ENCODE assay signal across 8 cellular contexts in the genomic region with DNA sequence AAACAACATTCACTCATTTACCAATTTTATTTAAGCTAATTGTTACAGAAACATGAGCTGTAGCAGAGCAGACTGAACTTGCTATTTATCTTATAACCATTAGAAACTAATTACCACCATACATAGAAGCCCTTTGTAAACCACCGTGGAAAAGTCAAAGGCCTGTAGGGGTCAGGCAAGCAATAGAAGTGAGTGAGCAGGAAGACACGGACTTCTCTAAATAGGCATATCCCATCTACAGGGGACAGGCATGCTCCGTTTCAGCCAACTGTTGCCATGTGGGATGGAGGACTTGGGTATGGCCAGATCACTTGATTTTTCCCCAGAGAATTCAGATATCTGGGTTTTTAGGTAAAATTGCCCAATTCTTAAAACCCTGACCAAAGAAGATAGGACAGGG. TPM values are rescaled to one million over a fixed set of nuclear protein-coding genes. Genes with fewer than 3 reads are reported as not detected.
A peak's percentile ranks its signal among the peaks of the same experiment; 100 is the strongest.
DNase-seq lines count a peak whose midpoint lies in the region; ATAC-seq, FAIRE-seq and TF ChIP-seq lines count a peak whose summit lies in the region.
"Had no signal": no experiment of that assay in that cellular context is flagged by ENCODE, and none has a peak within 500 bp of the region (broad histone marks: within the 10 kb centered on the region; RNA-seq: fewer than 3 reads in every experiment).

No MANE protein-coding gene starts in this region.

- peaks cover 2% of the 10 kb centered on the region for H3K4me1 Mint-ChIP-seq in CD8-positive, alpha-beta T cell (ENCODE audit: low read depth)
- no peaks in the 10 kb centered on the region for H3K4me1 Mint-ChIP-seq in CD4-positive, alpha-beta T cell (ENCODE audit: low read depth)

- H3K79me1 ChIP-seq in H1 (ENCODE audit: low read depth, low read length) = no peaks in the 10 kb centered on the region

- intact Hi-C loops in pancreas (cut with DNase I) = loop anchor here in 1 of 3 donors (10.0 kb wide), 1 partner anchor 643 kb away; no protein-coding TSS in a partner anchor
- intact Hi-C loops in CD8-positive, alpha-beta T cell (cut with DNase I, micrococcal nuclease) = loop anchor here in 1 of 2 experiments (5.0 to 10.0 kb wide), 3 partner anchors 935 to 1573 kb away; no protein-coding TSS in a partner anchor
- intact Hi-C loops in CD4-positive, alpha-beta T cell (cut with DNase I, micrococcal nuclease) = loop anchor here in 1 of 2 experiments (5.0 to 10.0 kb wide), 2 partner anchors 935 to 1563 kb away; no protein-coding TSS in a partner anchor

- no peaks in the 10 kb centered on the region for H3K79me2 ChIP-seq in H1 (ENCODE audit: control insufficient read depth in 1 of 2, insufficient read depth in 2 of 2, low read length in 2 of 2)

- H3K27me3 ChIP-seq in H1 (replicated peaks in 1 of 4; ENCODE audit: control insufficient read depth in 3 of 4, extremely low read depth in 1 of 4, insufficient read depth in 3 of 4, low read length in 3 of 4) = no peaks in the 10 kb centered on the region
- no peaks in the 10 kb centered on the region for H3K27me3 ChIP-seq in pancreas
- H3K27me3 ChIP-seq in CD8-positive, alpha-beta T cell (ENCODE audit: insufficient read depth, low read length) = no peaks in the 10 kb centered on the region
- peaks cover 5% of the 10 kb centered on the region for H3K27me3 ChIP-seq in CD4-positive, alpha-beta T cell (ENCODE audit: control insufficient read depth, insufficient read depth, low read length)

- H2AFZ ChIP-seq in H1 (ENCODE audit: low read length) = no peak overlapping the region

- no peak overlapping the region for H3K27ac Mint-ChIP-seq in CD8-positive, alpha-beta T cell
- H3K27ac Mint-ChIP-seq in CD4-positive, alpha-beta T cell = no peak overlapping the region

- H4K20me1 ChIP-seq in H1 (replicated peaks in 1 of 2; ENCODE audit: control insufficient read depth in 1 of 2, insufficient read depth in 2 of 2, low read length in 2 of 2) = no peaks in the 10 kb centered on the region

- H2BK120ac ChIP-seq in H1 (replicated peaks; ENCODE audit: low read depth, low read length) = no peak overlapping the region

- H3K4me1 ChIP-seq in H1 (replicated peaks in 1 of 4; ENCODE audit: control insufficient read depth in 3 of 4, insufficient read depth in 4 of 4, low read length in 3 of 4) (no peaks in the 10 kb centered on the region), pancreas (peaks cover 7 to 8% (median 8%) of the 10 kb centered on the region in 3 donors)
- H3K4me1 ChIP-seq in CD8-positive, alpha-beta T cell (ENCODE audit: insufficient read depth, low read length) = no peaks in the 10 kb centered on the region

- TF ChIP-seq EP300 in H1 (IDR thresholded peaks at IDR 0.05; ENCODE audit: borderline replicate concordance in 1 of 2, low read depth in 2 of 2, low read length in 2 of 2) = no peak

- H3K9ac ChIP-seq in H1 (replicated peaks in 1 of 4; ENCODE audit: extremely low read depth in 1 of 4, low read depth in 3 of 4, low read length in 3 of 4) = no peak overlapping the region

- H3K36me3 ChIP-seq in H1 (ENCODE audit: control insufficient read depth in 2 of 4, insufficient read depth in 4 of 4, low read length in 3 of 4) (no peaks in the 10 kb centered on the region), pancreas (no peaks in the 10 kb centered on the region)
- H3K36me3 ChIP-seq in CD8-positive, alpha-beta T cell (ENCODE audit: insufficient read depth, low read length) = no peaks in the 10 kb centered on the region

- H3K23ac ChIP-seq in H1 (ENCODE audit: insufficient read length) = no peak overlapping the region

- H2BK20ac ChIP-seq in H1 (ENCODE audit: low read length) = no peak overlapping the region

- no peak overlapping the region for H3K4ac ChIP-seq in H1 (replicated peaks; ENCODE audit: insufficient read length, low read depth, low read length)

- CTCF ChIA-PET in H1 (lab: Charles Lee; ENCODE audit: partially characterized antibody) = interaction anchor here (0.6 to 4.8 kb wide), 15 partner anchors 10 to 1116 kb away, joined by 3 to 28 read pairs (median 3); no protein-coding TSS in a partner anchor
- CTCF ChIA-PET in CD8-positive, alpha-beta T cell (lab: Charles Lee) = interaction anchor here (1.1 to 4.3 kb wide), 4 partner anchors 8 to 637 kb away, joined by 3 to 71 read pairs (median 6); no protein-coding TSS in a partner anchor
- CTCF ChIA-PET in CD4-positive, alpha-beta T cell (lab: Charles Lee) = no interaction called here

- H3K56ac ChIP-seq in H1 (replicated peaks; ENCODE audit: insufficient read length, low read depth, low read length) = no peak overlapping the region

- no peak overlapping the region for H3K4me3 Mint-ChIP-seq in CD8-positive, alpha-beta T cell
- no peak overlapping the region for H3K4me3 Mint-ChIP-seq in CD4-positive, alpha-beta T cell

- H3K9me3 ChIP-seq in H1 (ENCODE audit: insufficient read depth in 2 of 2, low read depth in 1 of 2, low read length in 1 of 2) (no peaks in the 10 kb centered on the region), pancreas (no peaks in the 10 kb centered on the region)
- no peaks in the 10 kb centered on the region for H3K9me3 ChIP-seq in CD8-positive, alpha-beta T cell (ENCODE audit: low read length)
- no peaks in the 10 kb centered on the region for H3K9me3 ChIP-seq in CD4-positive, alpha-beta T cell (ENCODE audit: control insufficient read depth, low read length)

- no peaks in the 10 kb centered on the region for H3K23me2 ChIP-seq in H1 (ENCODE audit: low read depth, low read length)

- peak; percentile 80 to 88 for TF ChIP-seq RAD21 in H1 (IDR thresholded peaks at IDR 0.05 in 1 of 2, conservative IDR thresholded peaks at IDR 0.05 in 1 of 2; ENCODE audit: low read depth in 2 of 2, low read length in 2 of 2)

- no peak overlapping the region for H2BK12ac ChIP-seq in H1 (ENCODE audit: low read depth, low read length)

- POLR2A ChIA-PET in H1 (lab: Charles Lee; ENCODE audit: partially characterized antibody) = no interaction called here
- POLR2A ChIA-PET in CD8-positive, alpha-beta T cell (lab: Charles Lee) = no interaction called here
- POLR2A ChIA-PET in CD4-positive, alpha-beta T cell (lab: Charles Lee) = no interaction called here

- peak; percentile 48 for FAIRE-seq in GM12892 (lab: Jason Lieb, UNC)
- peak; percentile 87 for FAIRE-seq in H1 (lab: Jason Lieb, UNC)
- no peak for FAIRE-seq in pancreas (lab: Jason Lieb, UNC)

- H3K4me3 ChIP-seq in H1 (ENCODE audit: extremely low read depth in 1 of 4, insufficient read depth in 2 of 4, low read depth in 3 of 4, low read length in 4 of 4) (no peak overlapping the region), pancreas (no peak overlapping the region)
- no peak overlapping the region for H3K4me3 ChIP-seq in CD8-positive, alpha-beta T cell (ENCODE audit: low read depth, low read length)

- H4K8ac ChIP-seq in H1 (ENCODE audit: extremely low read depth, insufficient read depth, low read length) = no peak overlapping the region

- TF ChIP-seq CTCF in H1 (IDR thresholded peaks at IDR 0.05; ENCODE audit: control extremely low read depth in 1 of 3, insufficient read depth in 1 of 3, low read depth in 1 of 3, low read length in 3 of 3) (peak; percentile 9 to 76 (median 66)), pancreas (IDR thresholded peaks at IDR 0.05) (no peak)
- TF ChIP-seq CTCF in CD8-positive, alpha-beta T cell (IDR thresholded peaks at IDR 0.05) = no peak
- TF ChIP-seq CTCF in CD4-positive, alpha-beta T cell (IDR thresholded peaks at IDR 0.05) = no peak

- no peak overlapping the region for H3K4me2 ChIP-seq in H1 (ENCODE audit: insufficient read depth in 1 of 2, low read depth in 2 of 2, low read length in 2 of 2)

- no peak overlapping the region for H2BK15ac ChIP-seq in H1 (ENCODE audit: low read length)

- no peak for DNase-seq in GM12892 (ENCODE audit: insufficient read length)
- peak; percentile 29 for DNase-seq in NAMALWA (ENCODE audit: low spot score)
- DNase-seq in H1 (ENCODE audit: low read depth in 1 of 2, low spot score in 2 of 2) = no peak
- no peak for DNase-seq in pancreas
- DNase-seq in CD8-positive, alpha-beta T cell = no peak
- DNase-seq in CD4-positive, alpha-beta T cell = no peak
- no peak for DNase-seq in activated gamma-delta T cell treated with Interleukin-2 at 50 U/mL for 16 hours
- DNase-seq: stimulated activated CD4-positive, alpha-beta T cell treated with anti-CD3 and anti-CD28 coated beads, Interleukin-4, amount 100 ng/mL, for 1 hour had no signal

- H3K27ac ChIP-seq in H1 (ENCODE audit: low read depth, low read length) (no peak overlapping the region), pancreas (no peak overlapping the region)
- no peak overlapping the region for H3K27ac ChIP-seq in CD8-positive, alpha-beta T cell (ENCODE audit: low read depth, low read length)
- no peak overlapping the region for H3K27ac ChIP-seq in CD4-positive, alpha-beta T cell (ENCODE audit: low read depth, low read length)

- no peaks in the 10 kb centered on the region for H3K36me3 Mint-ChIP-seq in CD8-positive, alpha-beta T cell
- no peaks in the 10 kb centered on the region for H3K36me3 Mint-ChIP-seq in CD4-positive, alpha-beta T cell (ENCODE audit: low read depth)

- WGBS in H1 (ENCODE audit: extremely low coverage in 1 of 2, insufficient coverage in 1 of 2, insufficient read length in 1 of 2, insufficient replicate concordance in 2 of 2, low coverage in 1 of 2, low lambda C conversion rate in 2 of 2, missing lambda C conversion rate in 1 of 2), 2 experiments = 53% methylated on average over 3 of the region's 3 CpGs; no CpG with 5 or more reads in 1 of the 2 experiments
- WGBS in pancreas, 2 donors = 34% methylated on average over 3 of the region's 3 CpGs

- H2AK5ac ChIP-seq in H1 (ENCODE audit: low read depth, low read length) = no peak overlapping the region

- H4K91ac ChIP-seq in H1 (replicated peaks; ENCODE audit: insufficient read length, low read length) = no peak overlapping the region

- H4K5ac ChIP-seq in H1 (ENCODE audit: insufficient read length, low read depth, low read length) = no peak overlapping the region

- H3K14ac ChIP-seq in H1 (ENCODE audit: insufficient read length) = no peak overlapping the region

- H3K27me3 Mint-ChIP-seq in CD8-positive, alpha-beta T cell (ENCODE audit: low read depth) = peaks cover 5% of the 10 kb centered on the region
- H3K27me3 Mint-ChIP-seq in CD4-positive, alpha-beta T cell = peaks cover 12% of the 10 kb centered on the region

- TF ChIP-seq POLR2A in GM12892 (IDR thresholded peaks at IDR 0.05; ENCODE audit: low read depth, low read length) (no peak), H1 (IDR thresholded peaks at IDR 0.05; ENCODE audit: control extremely low read depth in 1 of 2, low read depth in 2 of 2, low read length in 2 of 2) (no peak)

- H3K9me3 Mint-ChIP-seq in CD8-positive, alpha-beta T cell = no peaks in the 10 kb centered on the region
- H3K9me3 Mint-ChIP-seq in CD4-positive, alpha-beta T cell = no peaks in the 10 kb centered on the region

- H3K18ac ChIP-seq in H1 (ENCODE audit: extremely low read depth, low read length) = no peak overlapping the region

- no peak overlapping the region for H2BK5ac ChIP-seq in H1 (ENCODE audit: low read depth, low read length)

- peak in 3 of 4 donors; percentile 45 to 59 (median 57) for ATAC-seq in pancreas
- ATAC-seq in CD8-positive, alpha-beta T cell = no peak
- no peak for ATAC-seq in CD4-positive, alpha-beta T cell (ENCODE audit: poor library complexity)

RNA-seq across cellular contexts. Expression of a gene that starts 44.8 kb away (rescaled TPM):
- polyA plus RNA-seq in GM12892 (2012; ENCODE audit: missing spikeins) = 27.3 TPM
- 78.6 and 79.0 TPM in 2 replicates for total RNA-seq in H1 (2021; fragmentation: NEBNext Ultra II Directional; extraction: Animal tissue kit (Norgen Biotek cat#: 25700))
- polyA plus RNA-seq in H1 (2011; rRNA removed) (41.3 and 54.6 TPM in 2 replicates), pancreas (10 to 100 TPM; 17.7 to 19.4 TPM)
- polyA plus RNA-seq in H1 (2011; cell fraction: cytosol; rRNA removed) = 36.2 TPM
- polyA plus RNA-seq in H1 (2011; cell fraction: nucleus; rRNA removed) = 40.7 TPM
- polyA plus RNA-seq in H1 (2012, experiment 1 of 2) = 37.4 to 53.2 TPM (median 46.4 TPM) in 4 replicates
- polyA plus RNA-seq in H1 (2012, experiment 2 of 2) = 8.7 TPM
- 53.3 TPM for polyA plus RNA-seq in H1 (2013, experiment 1 of 2)
- 51.2 TPM for polyA plus RNA-seq in H1 (2013, experiment 2 of 2)
- polyA minus RNA-seq in H1 (2011; rRNA and poly(A)+ RNA removed) = 135 and 139 TPM in 2 replicates
- polyA minus RNA-seq in H1 (2011; cell fraction: cytosol; rRNA and poly(A)+ RNA removed) = 55.9 TPM
- 67.8 TPM for polyA minus RNA-seq in H1 (2011; cell fraction: nucleus; rRNA and poly(A)+ RNA removed)
- 10 to 100 TPM; 25.7 to 46.7 (median 36.6) TPM for total RNA-seq in pancreas
- total RNA-seq in CD8-positive, alpha-beta T cell = 10 to 100 TPM; 30.4 to 37.3 TPM
- total RNA-seq in CD4-positive, alpha-beta T cell = 10 to 100 TPM; 32.0 to 33.8 TPM

Comparison
In these comparisons a context has a peak if more than half of its experiments do, and no peak if none do; other contexts are left out.
1. CTCF ChIP-seq: peak in H1 (3 of 3); none in pancreas (0 of 4), CD8-positive, alpha-beta T cell (single experiment) and CD4-positive, alpha-beta T cell (single experiment).
2. ATAC-seq: peak in pancreas (3 of 4); none in CD8-positive, alpha-beta T cell (single experiment) and CD4-positive, alpha-beta T cell (single experiment).